ENCODE assay signal across 8 cellular contexts in the genomic region with DNA sequence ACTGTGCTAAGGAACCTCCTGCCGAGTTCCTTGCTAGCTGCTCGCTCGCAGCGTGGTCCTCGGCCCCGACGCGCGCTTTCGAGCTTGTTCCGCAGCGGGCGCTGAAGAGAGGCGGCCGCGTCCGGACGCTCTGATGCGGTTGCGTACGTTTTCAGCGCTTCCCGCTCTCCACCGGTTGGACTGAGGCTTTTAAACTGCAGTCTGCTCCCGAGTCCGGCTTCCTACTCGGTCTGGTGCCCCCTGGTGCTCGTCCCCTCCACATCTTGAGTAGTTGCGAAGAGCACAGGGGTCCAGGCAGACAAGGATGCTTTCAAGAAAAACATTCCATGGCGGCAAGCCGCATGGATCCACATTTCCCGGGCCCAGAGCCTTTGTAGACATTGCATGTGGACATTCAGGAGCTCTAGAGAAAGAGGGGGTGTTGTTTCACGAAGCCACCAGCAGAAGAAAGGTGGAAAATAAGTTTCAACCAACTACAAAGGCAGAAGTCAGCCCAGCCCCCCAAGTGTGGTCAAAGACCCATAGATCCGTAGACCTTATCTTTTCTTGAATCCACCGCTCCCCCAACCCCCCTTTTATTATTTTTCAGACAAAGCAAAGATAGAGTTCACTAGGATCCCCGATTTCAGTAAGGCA. TPM values are rescaled to one million over a fixed set of nuclear protein-coding genes. Genes with fewer than 3 reads are reported as not detected.
DNase-seq lines count a peak whose midpoint lies in the region; ATAC-seq and TF ChIP-seq lines count a peak whose summit lies in the region.

No MANE protein-coding gene starts in this region.

- no peak overlapping the region for H2BK15ac ChIP-seq in IMR-90 (ENCODE audit: low read depth, low read length)

- CTCF ChIA-PET in IMR-90 (lab: Yijun Ruan, JAX), result interaction anchor here (0.7 to 3.4 kb wide), 16 partner anchors 9 to 182 kb away, joined by 3 to 26 read pairs (median 4); no protein-coding TSS in a partner anchor

- H3K36me3 ChIP-seq in IMR-90 (ENCODE audit: control insufficient read depth, insufficient read depth, low read length) (no peaks in the 10 kb centered on the region), esophagus muscularis mucosa (no peaks in the 10 kb centered on the region), muscle layer of colon (ENCODE audit: insufficient read depth, low read length) (no peaks in the 10 kb centered on the region)

- H2AFZ ChIP-seq in IMR-90 (replicated peaks; ENCODE audit: low read length, poor library complexity), result peak overlapping the region; percentile 93

- in situ Hi-C loops in IMR-90 (cut with MboI; ENCODE audit: low sequenced_read_pairs), result loop anchor here (5.0 kb wide), 1 partner anchor 174 kb away; no protein-coding TSS in a partner anchor

- TF ChIP-seq RAD21 in IMR-90 (IDR thresholded peaks at IDR 0.05; ENCODE audit: low read length), result peak; percentile 81

- no peak overlapping the region for H2BK20ac ChIP-seq in IMR-90 (ENCODE audit: low read depth, low read length)

- H4K8ac ChIP-seq in IMR-90 (ENCODE audit: low read depth in 2 of 2, low read length in 2 of 2), result peak overlapping the region; percentile 56 to 92

- H3K23ac ChIP-seq in IMR-90 (ENCODE audit: low read depth, low read length), result peak overlapping the region; percentile 64; the same call in 1 of the 2 replicates

- peak overlapping the region; percentile 71 for H4K5ac ChIP-seq in IMR-90 (ENCODE audit: low read depth, low read length)

- peak; percentile 45 for ATAC-seq in GM21515 (IDR thresholded peaks at IDR 0.05; ENCODE audit: unreplicated experiment)
- ATAC-seq in IMR-90 (ENCODE audit: low read depth), result peak; percentile 59

- H3K4me3 ChIP-seq in IMR-90 (ENCODE audit: insufficient read depth, low read depth, low read length) (peak overlapping the region; percentile 44), esophagus muscularis mucosa (peak overlapping the region; percentile 90 to 92 (median 91)), muscle layer of colon (ENCODE audit: low read depth in 1 of 2, low read length in 2 of 2) (peak overlapping the region; percentile 38 to 94)

- peak overlapping the region; percentile 67 for H3K9ac ChIP-seq in IMR-90 (ENCODE audit: low read depth, low read length)
- peak overlapping the region; percentile 23 for H3K9ac ChIP-seq in muscle layer of colon (ENCODE audit: low read length)

- H2BK120ac ChIP-seq in IMR-90 (ENCODE audit: low read depth, low read length), result no peak overlapping the region

- H3K4me2 ChIP-seq in IMR-90 (ENCODE audit: low read depth, low read length), result peak overlapping the region; percentile 88

- peak overlapping the region; percentile 57 for H3K56ac ChIP-seq in IMR-90 (ENCODE audit: extremely low read depth, insufficient read depth, low read length)

- peaks cover 31% of the 10 kb centered on the region for H4K20me1 ChIP-seq in IMR-90 (ENCODE audit: insufficient read depth, low read length)

- H2BK5ac ChIP-seq in IMR-90 (ENCODE audit: low read depth, low read length, poor library complexity, severe bottlenecking), result peak overlapping the region; percentile 78

- dilution Hi-C loops in IMR-90 (cut with HindIII; ENCODE audit: low sequenced_read_pairs, unreplicated experiment), result no loop called here

- TF ChIP-seq CTCF in IMR-90 (conservative IDR thresholded peaks at IDR 0.05; ENCODE audit: low read depth, low read length) (peak; percentile 86), esophagus muscularis mucosa (IDR thresholded peaks at IDR 0.05) (peak; percentile 64 to 69 (median 67))

- H3K14ac ChIP-seq in IMR-90 (replicated peaks; ENCODE audit: low read depth, low read length), result peak overlapping the region; percentile 23

- intact Hi-C loops in IMR-90 (cut with micrococcal nuclease) (loop anchor here (1.0 to 5.0 kb wide), 5 partner anchors 119 to 831 kb away; partner anchors contain the start of gene RAD52), esophagus muscularis mucosa (cut with DNase I) (loop anchor here (1.0 to 10.0 kb wide), 4 partner anchors 61 to 843 kb away; partner anchors contain the start of gene FBXL14)

- peak overlapping the region; percentile 71 for H4K91ac ChIP-seq in IMR-90 (ENCODE audit: insufficient read depth, low read depth, low read length)

- peak overlapping the region; percentile 21 for H2AK9ac ChIP-seq in IMR-90 (replicated peaks; ENCODE audit: low read depth, low read length, poor library complexity)

- peak overlapping the region; percentile 82 for H3K4ac ChIP-seq in IMR-90 (ENCODE audit: low read depth, low read length)

- TF ChIP-seq POLR2A in IMR-90 (IDR thresholded peaks at IDR 0.05; ENCODE audit: low read depth, low read length), result no peak
- TF ChIP-seq POLR2A in esophagus muscularis mucosa (IDR thresholded peaks at IDR 0.05; ENCODE audit: low read depth), result peak; percentile 30

- H3K18ac ChIP-seq in IMR-90 (ENCODE audit: low read depth, low read length), result peak overlapping the region; percentile 25; the same call in 1 of the 2 replicates

- TF ChIP-seq EP300 in esophagus muscularis mucosa (IDR thresholded peaks at IDR 0.05), result no peak

- peak overlapping the region; percentile 57 for H3K27ac ChIP-seq in IMR-90 (ENCODE audit: insufficient read depth, low read length)
- H3K27ac ChIP-seq in esophagus muscularis mucosa (replicated peaks in 1 of 4), result peak overlapping the region; percentile 98 to 99 (median 99)
- H3K27ac ChIP-seq in muscle layer of colon (ENCODE audit: low read depth, low read length), result peak overlapping the region; percentile 100

- H3K9me3 ChIP-seq in IMR-90 (ENCODE audit: control insufficient read depth, insufficient read depth, low read length) (no peaks in the 10 kb centered on the region), esophagus muscularis mucosa (no peaks in the 10 kb centered on the region), muscle layer of colon (ENCODE audit: low read length) (no peaks in the 10 kb centered on the region)

- no peaks in the 10 kb centered on the region for H3K9me1 ChIP-seq in IMR-90 (ENCODE audit: insufficient read depth, low read length)

- DNase-seq in DMS114 treated with DMSO at 0.1 percent for 48 hours (lab: John Stamatoyannopoulos, UW; ENCODE audit: unreplicated experiment), result peak; percentile 99
- peak; percentile 96 for DNase-seq in IMR-90
- peak; percentile 99 for DNase-seq in OCI-M1 (lab: John Stamatoyannopoulos, UW)
- peak; percentile 87 for DNase-seq in activated T-cell treated with anti-CD3 and anti-CD28 coated beads for 48 hours (ENCODE audit: low read depth)
- DNase-seq in esophagus muscularis mucosa (ENCODE audit: extremely low spot score), result peak; percentile 97
- DNase-seq in stimulated activated CD8-positive, alpha-beta memory T cell treated with anti-CD3 and anti-CD28 coated beads, Interleukin-4, amount 100 ng/mL, for 48 hours, result peak; percentile 91

- H3K79me1 ChIP-seq in IMR-90 (ENCODE audit: low read depth in 1 of 2, low read length in 2 of 2), result peaks cover 0 to 19% of the 10 kb centered on the region in 2 experiments; a peak in 2 of 4 replicates

- no TSS peak for BruUV-seq in IMR-90 (replicated peaks; lab: Mats Ljungman, UMichigan)

- H3K27me3 ChIP-seq in IMR-90 (ENCODE audit: control insufficient read depth, insufficient read depth, low read length), result no peaks in the 10 kb centered on the region
- H3K27me3 ChIP-seq in esophagus muscularis mucosa, result no peaks in the 10 kb centered on the region
- no peaks in the 10 kb centered on the region for H3K27me3 ChIP-seq in muscle layer of colon (ENCODE audit: control insufficient read depth in 1 of 2, insufficient read depth in 2 of 2, low read length in 2 of 2)

- no peak overlapping the region for H2AK5ac ChIP-seq in IMR-90 (ENCODE audit: low read depth, low read length)

- POLR2A ChIA-PET in IMR-90 (lab: Charles Lee; ENCODE audit: unreplicated experiment), result interaction anchor here (0.6 to 0.9 kb wide), 2 partner anchors 175 to 180 kb away, joined by 3 to 4 read pairs; no protein-coding TSS in a partner anchor

- WGBS in IMR-90 (ENCODE audit: extremely low coverage in 2 of 2, insufficient read length in 1 of 2), 2 experiments, result 0% methylated on average over 4 of the region's 36 CpGs; no CpG with 5 or more reads in 1 of the 2 experiments
- under 1% methylated on average over 29 of the region's 36 CpGs for WGBS in esophagus muscularis mucosa

- H3K4me1 ChIP-seq in IMR-90 (ENCODE audit: control insufficient read depth, insufficient read depth, low read length) (no peaks in the 10 kb centered on the region; the same call in 1 of the 2 replicates), esophagus muscularis mucosa (peaks cover 6 to 35% (median 23%) of the 10 kb centered on the region in 4 donors), muscle layer of colon (ENCODE audit: insufficient read depth, low read length) (peaks cover 27% of the 10 kb centered on the region)

TF ChIP-seq in IMR-90, 13 proteins besides CTCF, POLR2A, EP300 and RAD21 (continues in another document):
- TF ChIP-seq BHLHE40 (IDR thresholded peaks at IDR 0.05; ENCODE audit: low read depth, low read length), result no peak
- TF ChIP-seq FOS (IDR thresholded peaks at IDR 0.05; ENCODE audit: low read depth, low read length), result no peak
- TF ChIP-seq ELK1 (IDR thresholded peaks at IDR 0.05; ENCODE audit: borderline replicate concordance, low read depth, low read length), result no peak
- no peak for TF ChIP-seq MXI1 (IDR thresholded peaks at IDR 0.05; ENCODE audit: borderline replicate concordance, low read depth, low read length)
- no peak for TF ChIP-seq CEBPB (IDR thresholded peaks at IDR 0.05; ENCODE audit: low read depth, low read length)
- peak; percentile 63; the same call in 1 of the 2 replicates for TF ChIP-seq MAZ (IDR thresholded peaks at IDR 0.05; ENCODE audit: borderline replicate concordance, low read depth, low read length)
- TF ChIP-seq SMC3 (IDR thresholded peaks at IDR 0.05; ENCODE audit: low read depth, low read length), result peak; percentile 89

RNA-seq across cellular contexts. Expression of gene WNK1, which starts 1.1 kb away (rescaled TPM):
- 38.3 and 42.8 TPM in 2 replicates for total RNA-seq in IMR-90 (2012; rRNA removed)
- polyA plus RNA-seq in IMR-90 (2012; rRNA removed), result 28.3 and 36.9 TPM in 2 replicates
- polyA plus RNA-seq in IMR-90 (2012; cell fraction: cytosol; rRNA removed), result 12.2 and 22.4 TPM in 2 replicates
- 45.1 and 55.1 TPM in 2 replicates for polyA plus RNA-seq in IMR-90 (2012; cell fraction: nucleus; rRNA removed; ENCODE audit: low replicate concordance)
- 100 to 1,000 TPM; 137 to 250 (median 158) TPM for total RNA-seq in esophagus muscularis mucosa

Comparison
In these comparisons a context has a peak if more than half of its experiments do, and no peak if none do; other contexts are left out.
1. Peak in every context shown above with its lines: DNase-seq, ATAC-seq, H3K4me3 ChIP-seq and H3K27ac ChIP-seq.